Comparison of ENCODE assay signal across 1 cellular context in the genomic region with DNA sequence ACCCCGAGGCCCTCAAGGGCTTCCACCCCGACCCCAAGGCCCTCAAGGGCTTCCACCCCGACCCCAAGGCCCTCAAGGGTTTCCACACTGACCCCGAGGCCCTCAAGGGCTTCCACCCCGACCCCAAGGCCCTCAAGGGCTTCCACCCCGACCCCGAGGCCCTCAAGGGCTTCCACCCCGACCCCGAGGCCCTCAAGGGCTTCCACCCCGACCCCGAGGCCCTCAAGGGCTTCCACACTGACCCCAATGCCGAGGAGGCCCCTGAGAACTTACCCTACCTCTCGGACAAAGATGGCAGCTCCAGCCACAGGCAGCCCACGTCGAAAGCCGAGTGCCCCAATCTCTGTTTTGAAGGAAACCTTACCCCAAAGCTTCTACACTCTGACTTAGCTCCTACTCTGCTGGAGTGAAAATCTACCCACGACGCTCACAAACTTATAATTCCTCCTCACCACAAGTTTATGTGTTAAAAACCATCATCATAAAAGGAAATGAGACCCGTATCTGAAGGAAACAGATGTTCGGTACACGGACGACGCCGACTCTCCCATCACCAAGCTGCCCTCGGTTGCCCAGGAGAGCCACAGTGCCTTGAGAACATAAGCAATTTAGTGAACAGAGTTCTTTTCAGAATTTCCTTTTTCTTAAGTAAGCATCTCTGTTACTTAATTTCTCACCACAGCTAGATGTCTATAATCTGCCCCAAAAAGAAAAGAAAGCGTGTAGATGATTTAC.
TF ChIP-seq lines count a peak whose summit lies in the region.

No MANE protein-coding gene starts in this region.

TF ChIP-seq in SK-N-SH treated with all-trans-retinoic acid at 6 μM for 48 hours, 23 proteins besides CTCF, POLR2A, EP300 and RAD21:
- TF ChIP-seq, protein P1, sequence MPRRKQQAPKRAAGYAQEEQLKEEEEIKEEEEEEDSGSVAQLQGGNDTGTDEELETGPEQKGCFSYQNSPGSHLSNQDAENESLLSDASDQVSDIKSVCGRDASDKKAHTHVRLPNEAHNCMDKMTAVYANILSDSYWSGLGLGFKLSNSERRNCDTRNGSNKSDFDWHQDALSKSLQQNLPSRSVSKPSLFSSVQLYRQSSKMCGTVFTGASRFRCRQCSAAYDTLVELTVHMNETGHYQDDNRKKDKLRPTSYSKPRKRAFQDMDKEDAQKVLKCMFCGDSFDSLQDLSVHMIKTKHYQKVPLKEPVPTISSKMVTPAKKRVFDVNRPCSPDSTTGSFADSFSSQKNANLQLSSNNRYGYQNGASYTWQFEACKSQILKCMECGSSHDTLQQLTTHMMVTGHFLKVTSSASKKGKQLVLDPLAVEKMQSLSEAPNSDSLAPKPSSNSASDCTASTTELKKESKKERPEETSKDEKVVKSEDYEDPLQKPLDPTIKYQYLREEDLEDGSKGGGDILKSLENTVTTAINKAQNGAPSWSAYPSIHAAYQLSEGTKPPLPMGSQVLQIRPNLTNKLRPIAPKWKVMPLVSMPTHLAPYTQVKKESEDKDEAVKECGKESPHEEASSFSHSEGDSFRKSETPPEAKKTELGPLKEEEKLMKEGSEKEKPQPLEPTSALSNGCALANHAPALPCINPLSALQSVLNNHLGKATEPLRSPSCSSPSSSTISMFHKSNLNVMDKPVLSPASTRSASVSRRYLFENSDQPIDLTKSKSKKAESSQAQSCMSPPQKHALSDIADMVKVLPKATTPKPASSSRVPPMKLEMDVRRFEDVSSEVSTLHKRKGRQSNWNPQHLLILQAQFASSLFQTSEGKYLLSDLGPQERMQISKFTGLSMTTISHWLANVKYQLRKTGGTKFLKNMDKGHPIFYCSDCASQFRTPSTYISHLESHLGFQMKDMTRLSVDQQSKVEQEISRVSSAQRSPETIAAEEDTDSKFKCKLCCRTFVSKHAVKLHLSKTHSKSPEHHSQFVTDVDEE (CRISPR knock-in tag; IDR thresholded peaks at IDR 0.05), result no peak
- no peak for TF ChIP-seq ZC3H10 (CRISPR knock-in tag; IDR thresholded peaks at IDR 0.05)
- TF ChIP-seq, protein P2, sequence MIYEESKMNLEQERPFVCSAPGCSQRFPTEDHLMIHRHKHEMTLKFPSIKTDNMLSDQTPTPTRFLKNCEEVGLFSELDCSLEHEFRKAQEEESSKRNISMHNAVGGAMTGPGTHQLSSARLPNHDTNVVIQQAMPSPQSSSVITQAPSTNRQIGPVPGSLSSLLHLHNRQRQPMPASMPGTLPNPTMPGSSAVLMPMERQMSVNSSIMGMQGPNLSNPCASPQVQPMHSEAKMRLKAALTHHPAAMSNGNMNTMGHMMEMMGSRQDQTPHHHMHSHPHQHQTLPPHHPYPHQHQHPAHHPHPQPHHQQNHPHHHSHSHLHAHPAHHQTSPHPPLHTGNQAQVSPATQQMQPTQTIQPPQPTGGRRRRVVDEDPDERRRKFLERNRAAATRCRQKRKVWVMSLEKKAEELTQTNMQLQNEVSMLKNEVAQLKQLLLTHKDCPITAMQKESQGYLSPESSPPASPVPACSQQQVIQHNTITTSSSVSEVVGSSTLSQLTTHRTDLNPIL (CRISPR knock-in tag; IDR thresholded peaks at IDR 0.05; ENCODE audit: low read depth), result no peak
- TF ChIP-seq RARB (CRISPR knock-in tag; IDR thresholded peaks at IDR 0.05), result no peak
- no peak for TF ChIP-seq GLIS3 (CRISPR knock-in tag; IDR thresholded peaks at IDR 0.05)
- TF ChIP-seq CSRNP3 (CRISPR knock-in tag; IDR thresholded peaks at IDR 0.05), result no peak
- no peak for TF ChIP-seq TOX (CRISPR knock-in tag; IDR thresholded peaks at IDR 0.05; ENCODE audit: borderline replicate concordance)
- no peak for TF ChIP-seq POU6F1 (CRISPR knock-in tag; IDR thresholded peaks at IDR 0.05; ENCODE audit: borderline replicate concordance, low read depth)
- no peak for TF ChIP-seq ZFP3 (CRISPR knock-in tag; IDR thresholded peaks at IDR 0.05)
- no peak for TF ChIP-seq ESRRG (CRISPR knock-in tag; IDR thresholded peaks at IDR 0.05)
- TF ChIP-seq OSR1 (CRISPR knock-in tag; IDR thresholded peaks at IDR 0.05), result no peak
- no peak for TF ChIP-seq ZNF70 (CRISPR knock-in tag; IDR thresholded peaks at IDR 0.05)
- no peak for TF ChIP-seq ZNF8 (CRISPR knock-in tag; IDR thresholded peaks at IDR 0.05)
- TF ChIP-seq ZFP30 (CRISPR knock-in tag; IDR thresholded peaks at IDR 0.05), result no peak
- TF ChIP-seq BACH2 (CRISPR knock-in tag; IDR thresholded peaks at IDR 0.05; ENCODE audit: borderline replicate concordance), result no peak
- no peak for TF ChIP-seq ISL1 (CRISPR knock-in tag; IDR thresholded peaks at IDR 0.05)
